In the genomic region with DNA sequence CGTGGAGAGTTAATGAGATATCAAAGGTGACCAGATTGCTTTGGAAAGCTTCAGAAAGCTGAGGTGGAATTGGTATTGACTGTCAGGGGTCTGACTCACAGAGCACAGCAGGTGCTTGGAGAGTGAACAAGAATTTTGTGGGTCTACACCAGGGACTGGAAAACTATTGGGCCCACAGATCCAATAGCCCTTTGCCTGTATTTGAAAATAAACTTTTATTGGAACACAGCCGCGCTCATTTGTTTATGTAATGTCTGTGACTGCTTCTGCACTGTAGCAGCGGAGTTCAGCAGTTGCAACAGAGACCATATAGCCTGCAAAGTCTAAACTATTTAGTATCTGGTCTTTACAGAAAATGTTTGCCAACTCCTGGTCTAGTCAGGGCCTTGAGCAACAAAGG, we compare ENCODE assay signal across 21 cellular contexts.
DNase-seq lines count a peak whose midpoint lies in the region; TF ChIP-seq lines count a peak whose summit lies in the region.
"Had no signal": no experiment of that assay in that cellular context is flagged by ENCODE, and none has a peak within 500 bp of the region (broad histone marks: within the 10 kb centered on the region; RNA-seq: fewer than 3 reads in every experiment).

No MANE protein-coding gene starts in this region.

- no peaks in the 10 kb centered on the region for H3K9me3 Mint-ChIP-seq in endodermal cell
- H3K9me3 Mint-ChIP-seq: activated B cell treated with CpG ODN at 0.5 μM for 24 hours; activated CD4-positive, alpha-beta memory T cell treated with anti-CD3 and anti-CD28 coated beads for 36 hours; central memory CD8-positive, alpha-beta T cell had no signal

- peak; percentile 19 for DNase-seq in SK-N-DZ (ENCODE audit: low spot score)
- DNase-seq in fibroblast of gingiva (ENCODE audit: low read depth) = peak; percentile 29
- DNase-seq in non-pigmented ciliary epithelial cell (ENCODE audit: low read depth) = peak; percentile 37
- no peak for DNase-seq in tibial artery
- DNase-seq in endodermal cell = no peak
- no peak for DNase-seq in NCI-H1105 treated with DMSO at 0.1 percent for 48 hours (lab: John Stamatoyannopoulos, UW)
- DNase-seq in HAP-1 (ENCODE audit: low spot score in 2 of 2) = no peak
- DNase-seq: activated B cell treated with CpG ODN at 0.5 μM for 24 hours; activated CD4-positive, alpha-beta memory T cell treated with anti-CD3 and anti-CD28 coated beads for 36 hours; activated effector memory CD4-positive, alpha-beta T cell treated with anti-CD3 and anti-CD28 coated beads, Interleukin-2, amount 50 U/mL, for 16 hours; islet precursor cell; KBM-7; NCI-H146; NCI-H774; nucleus accumbens; stimulated activated CD4-positive, alpha-beta T cell treated with anti-CD3 and anti-CD28 coated beads, Interleukin-15, amount 100 ng/mL, for 24 hours; stimulated activated CD8-positive, alpha-beta memory T cell treated with anti-CD3 and anti-CD28 coated beads, Interleukin-4, amount 100 ng/mL, for 48 hours; T1000 had no signal

- intact Hi-C loops in tibial artery (cut with DNase I; ENCODE audit: low total_unique reads) = no loop called here

- no peak overlapping the region for H3K4me3 Mint-ChIP-seq in endodermal cell
- H3K4me3 Mint-ChIP-seq: activated B cell treated with CpG ODN at 0.5 μM for 24 hours; activated CD4-positive, alpha-beta memory T cell treated with anti-CD3 and anti-CD28 coated beads for 36 hours; central memory CD8-positive, alpha-beta T cell had no signal

- TF ChIP-seq CTCF in tibial artery (IDR thresholded peaks at IDR 0.05) (no peak), endodermal cell (conservative IDR thresholded peaks at IDR 0.05) (no peak)

- H3K36me3 ChIP-seq in tibial artery (peaks cover 0 to 5% (median 0%) of the 10 kb centered on the region in 3 donors), endodermal cell (ENCODE audit: control insufficient read depth, insufficient read depth, low read length) (no peaks in the 10 kb centered on the region), HAP-1 (replicated peaks) (no peaks in the 10 kb centered on the region)

- H3K36me3 Mint-ChIP-seq in endodermal cell (ENCODE audit: low read depth) = no peaks in the 10 kb centered on the region
- H3K36me3 Mint-ChIP-seq: activated CD4-positive, alpha-beta memory T cell treated with anti-CD3 and anti-CD28 coated beads for 36 hours had no signal

- 92 to 100% methylated on average over 4 of the region's 4 CpGs for WGBS in endodermal cell (ENCODE audit: insufficient coverage in 1 of 2, insufficient read length in 1 of 2), 2 experiments

- in situ Hi-C loops in HAP-1 (cut with MboI; ENCODE audit: low sequenced_read_pairs) = no loop called here

- no peak overlapping the region for H3K27ac Mint-ChIP-seq in endodermal cell
- H3K27ac Mint-ChIP-seq: activated B cell treated with CpG ODN at 0.5 μM for 24 hours; activated CD4-positive, alpha-beta memory T cell treated with anti-CD3 and anti-CD28 coated beads for 36 hours had no signal

- H3K4me1 ChIP-seq in tibial artery = peaks cover 0 to 47% (median 12%) of the 10 kb centered on the region in 4 donors
- H3K4me1 ChIP-seq in endodermal cell (ENCODE audit: control insufficient read depth, insufficient read depth, low read length) = peaks cover 7% of the 10 kb centered on the region
- H3K4me1 ChIP-seq in HAP-1 = peaks cover 4% of the 10 kb centered on the region

- peak overlapping the region; percentile 21 to 58 for H3K27ac ChIP-seq in tibial artery
- no peak overlapping the region for H3K27ac ChIP-seq in endodermal cell (ENCODE audit: low read depth, low read length)
- H3K27ac ChIP-seq: epithelial cell of prostate had no signal

- no peaks in the 10 kb centered on the region for H3K9me3 ChIP-seq in tibial artery
- H3K9me3 ChIP-seq in endodermal cell (ENCODE audit: control insufficient read depth, low read length) = no peaks in the 10 kb centered on the region
- no peaks in the 10 kb centered on the region for H3K9me3 ChIP-seq in HAP-1

- H3K4me3 ChIP-seq in tibial artery (no peak overlapping the region), endodermal cell (ENCODE audit: low read length) (no peak overlapping the region), HAP-1 (no peak overlapping the region)
- H3K4me3 ChIP-seq: lung had no signal

- no peak overlapping the region for H3K9ac ChIP-seq in endodermal cell (ENCODE audit: extremely low read depth, low read length, poor library complexity, severe bottlenecking)

- H3K27me3 Mint-ChIP-seq in endodermal cell (ENCODE audit: insufficient read depth) = no peaks in the 10 kb centered on the region
- H3K27me3 Mint-ChIP-seq: activated CD4-positive, alpha-beta memory T cell treated with anti-CD3 and anti-CD28 coated beads for 36 hours; central memory CD8-positive, alpha-beta T cell had no signal

- H3K4me1 Mint-ChIP-seq in endodermal cell = peaks cover 18% of the 10 kb centered on the region
- H3K4me1 Mint-ChIP-seq: activated B cell treated with CpG ODN at 0.5 μM for 24 hours; central memory CD8-positive, alpha-beta T cell had no signal

- H3K27me3 ChIP-seq in tibial artery (no peaks in the 10 kb centered on the region), endodermal cell (ENCODE audit: control insufficient read depth, insufficient read depth, low read length, poor library complexity, severe bottlenecking) (no peaks in the 10 kb centered on the region), HAP-1 (ENCODE audit: low read depth) (no peaks in the 10 kb centered on the region)

Comparison
In these comparisons a context has a peak if more than half of its experiments do, and no peak if none do; other contexts are left out.
1. DNase-seq: peak in SK-N-DZ (single experiment), fibroblast of gingiva (single experiment) and non-pigmented ciliary epithelial cell (single experiment); none in tibial artery (0 of 2), endodermal cell (single experiment), NCI-H1105 treated with DMSO at 0.1 percent for 48 hours (single experiment) and HAP-1 (0 of 2).